ENCODE assay signal across 13 cellular contexts in the genomic region with DNA sequence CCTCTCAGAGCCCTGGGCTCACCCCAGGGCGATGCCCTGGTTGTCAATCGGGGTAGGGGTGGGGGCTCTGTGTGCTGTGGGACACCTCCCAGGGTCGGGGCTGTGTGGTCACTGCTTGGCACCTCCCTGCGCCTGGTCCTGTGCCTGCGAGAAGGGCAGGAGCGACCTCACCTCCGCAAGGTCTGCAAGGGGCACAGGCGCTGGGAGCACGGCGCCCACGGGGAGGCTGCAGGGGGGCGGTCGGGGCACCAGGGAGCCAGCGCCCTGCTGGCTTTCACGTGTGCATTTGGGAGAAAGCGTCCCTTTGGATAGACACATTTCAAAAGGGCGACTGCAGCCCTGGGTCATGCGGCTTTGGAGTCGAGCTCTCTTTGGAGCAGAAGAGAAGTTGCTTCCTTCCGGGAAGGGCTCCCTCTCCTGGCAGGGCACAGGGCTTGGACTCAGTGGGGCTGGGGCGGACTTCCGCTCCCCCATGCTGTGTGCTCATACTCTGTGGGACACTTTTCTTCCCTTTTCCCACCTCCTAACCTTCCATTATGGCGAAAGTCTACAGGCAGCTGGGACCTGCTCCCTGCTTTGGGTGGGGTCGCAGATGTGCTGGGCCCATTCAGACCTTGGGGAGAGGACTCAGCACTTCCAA. TPM values are rescaled to one million over a fixed set of nuclear protein-coding genes. Genes with fewer than 3 reads are reported as not detected.
"Had no signal": no experiment of that assay in that cellular context is flagged by ENCODE, and none has a peak within 500 bp of the region (broad histone marks: within the 10 kb centered on the region; RNA-seq: fewer than 3 reads in every experiment).

No MANE protein-coding gene starts in this region.

- H3K27ac Mint-ChIP-seq: activated naive CD4-positive, alpha-beta T cell treated with anti-CD3 and anti-CD28 coated beads, Interleukin-2, amount 50 U/mL, for 24 hours; naive thymus-derived CD4-positive, alpha-beta T cell; progenitor cell of endocrine pancreas; stimulated activated effector memory CD8-positive, alpha-beta T cell treated with anti-CD3 and anti-CD28 coated beads, Interleukin-12 subunit alpha, Interleukin-12 subunit beta, amount 100 ng/mL, for 72 hours had no signal

- DNase-seq: activated effector memory CD4-positive, alpha-beta T cell treated with Interleukin-2 at 50 U/mL for 16 hours; body of pancreas; central memory CD4-positive, alpha-beta T cell; naive thymus-derived CD4-positive, alpha-beta T cell; occipital lobe; right cardiac atrium; substantia nigra; transverse colon had no signal

- ATAC-seq: body of pancreas; naive thymus-derived CD4-positive, alpha-beta T cell; right cardiac atrium; stimulated activated effector memory CD8-positive, alpha-beta T cell treated with anti-CD3 and anti-CD28 coated beads, Interleukin-12 subunit alpha, Interleukin-12 subunit beta, amount 100 ng/mL, for 72 hours had no signal

- H3K4me3 ChIP-seq: body of pancreas, smooth muscle cell, transverse colon had no signal

- H3K4me1 Mint-ChIP-seq: activated naive CD4-positive, alpha-beta T cell treated with anti-CD3 and anti-CD28 coated beads, Interleukin-2, amount 50 U/mL, for 24 hours; naive thymus-derived CD4-positive, alpha-beta T cell had no signal

- H3K27me3 ChIP-seq: body of pancreas had no signal

- H3K27ac ChIP-seq: body of pancreas, transverse colon had no signal

- H3K36me3 Mint-ChIP-seq: activated naive CD4-positive, alpha-beta T cell treated with anti-CD3 and anti-CD28 coated beads, Interleukin-2, amount 50 U/mL, for 24 hours; naive thymus-derived CD4-positive, alpha-beta T cell; stimulated activated effector memory CD8-positive, alpha-beta T cell treated with anti-CD3 and anti-CD28 coated beads, Interleukin-12 subunit alpha, Interleukin-12 subunit beta, amount 100 ng/mL, for 72 hours had no signal

- H3K27me3 Mint-ChIP-seq: activated naive CD4-positive, alpha-beta T cell treated with anti-CD3 and anti-CD28 coated beads, Interleukin-2, amount 50 U/mL, for 24 hours; progenitor cell of endocrine pancreas had no signal

- H3K36me3 ChIP-seq: transverse colon had no signal

- H3K9me3 Mint-ChIP-seq: activated naive CD4-positive, alpha-beta T cell treated with anti-CD3 and anti-CD28 coated beads, Interleukin-2, amount 50 U/mL, for 24 hours; naive thymus-derived CD4-positive, alpha-beta T cell; stimulated activated effector memory CD8-positive, alpha-beta T cell treated with anti-CD3 and anti-CD28 coated beads, Interleukin-12 subunit alpha, Interleukin-12 subunit beta, amount 100 ng/mL, for 72 hours had no signal

- H3K4me3 Mint-ChIP-seq: activated naive CD4-positive, alpha-beta T cell treated with anti-CD3 and anti-CD28 coated beads, Interleukin-2, amount 50 U/mL, for 24 hours; naive thymus-derived CD4-positive, alpha-beta T cell; stimulated activated effector memory CD8-positive, alpha-beta T cell treated with anti-CD3 and anti-CD28 coated beads, Interleukin-12 subunit alpha, Interleukin-12 subunit beta, amount 100 ng/mL, for 72 hours had no signal

RNA-seq across cellular contexts. Expression of gene SLC28A3, which starts 52.8 kb away (rescaled TPM):
- total RNA-seq: lung microvascular endothelial cell, occipital lobe had no signal
